10 cellular contexts compared by ENCODE assay signal in the genomic region with DNA sequence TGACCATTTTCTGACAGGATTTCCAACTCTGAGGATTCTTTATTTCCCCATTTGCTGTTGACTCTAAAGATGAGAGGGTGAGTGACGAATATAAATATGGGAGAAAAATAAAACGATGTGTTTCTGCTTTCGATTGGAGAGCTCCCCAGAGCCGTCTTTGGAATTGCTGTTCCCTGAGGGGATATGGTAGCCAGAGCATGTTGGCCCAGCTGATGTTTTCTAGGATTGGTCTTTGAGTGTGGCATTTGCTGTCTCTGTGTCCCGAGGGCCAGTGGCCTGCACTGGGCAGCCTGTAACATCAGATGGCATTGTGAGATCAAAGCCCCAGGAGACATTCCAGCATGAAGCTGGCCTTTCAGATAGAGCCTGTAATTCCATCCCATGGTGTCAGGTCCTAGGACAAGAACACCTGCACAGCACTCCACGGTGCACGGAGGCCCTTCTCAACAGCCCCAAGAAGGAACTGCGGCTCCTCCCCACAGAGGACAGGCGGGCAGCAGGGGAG. TPM values are rescaled to one million over a fixed set of nuclear protein-coding genes. Genes with fewer than 3 reads are reported as not detected.
DNase-seq lines count a peak whose midpoint lies in the region; ATAC-seq and TF ChIP-seq lines count a peak whose summit lies in the region.
"Had no signal": no experiment of that assay in that cellular context is flagged by ENCODE, and none has a peak within 500 bp of the region (broad histone marks: within the 10 kb centered on the region; RNA-seq: fewer than 3 reads in every experiment).

No MANE protein-coding gene starts in this region.

- DNase-seq in activated naive CD8-positive, alpha-beta T cell treated with anti-CD3 and anti-CD28 coated beads for 36 hours = no peak
- no peak for DNase-seq in nephron progenitor cell
- no peak for DNase-seq in COLO829 (ENCODE audit: low spot score)
- no peak for DNase-seq in NCI-H2171 (lab: John Stamatoyannopoulos, UW)
- no peak for DNase-seq in NCI-H748 (lab: John Stamatoyannopoulos, UW; ENCODE audit: unreplicated experiment)
- DNase-seq: NCI-H2081, WERI-Rb-1 had no signal

- no peaks in the 10 kb centered on the region for H3K27me3 Mint-ChIP-seq in activated naive CD8-positive, alpha-beta T cell
- H3K27me3 Mint-ChIP-seq in activated naive CD8-positive, alpha-beta T cell treated with anti-CD3 and anti-CD28 coated beads for 36 hours = no peaks in the 10 kb centered on the region
- H3K27me3 Mint-ChIP-seq in nephron progenitor cell (ENCODE audit: low read depth, poor library complexity) = no peaks in the 10 kb centered on the region

- TF ChIP-seq POLR2A in gastroesophageal sphincter (IDR thresholded peaks at IDR 0.05) = no peak

- peaks cover 29% of the 10 kb centered on the region for H3K4me1 Mint-ChIP-seq in activated naive CD8-positive, alpha-beta T cell (ENCODE audit: low read depth)
- H3K4me1 Mint-ChIP-seq in activated naive CD8-positive, alpha-beta T cell treated with anti-CD3 and anti-CD28 coated beads for 36 hours = peaks cover 19% of the 10 kb centered on the region
- H3K4me1 Mint-ChIP-seq in nephron progenitor cell = peaks cover 22% of the 10 kb centered on the region

- peak overlapping the region in 1 of 2 donors; percentile 39 for H3K4me3 ChIP-seq in gastroesophageal sphincter

- H3K4me1 ChIP-seq in gastroesophageal sphincter = peaks cover 3 to 54% (median 17%) of the 10 kb centered on the region in 3 donors

- TF ChIP-seq EP300 in gastroesophageal sphincter (IDR thresholded peaks at IDR 0.05) = no peak

- ATAC-seq in gastroesophageal sphincter (no peak), GM21723 (IDR thresholded peaks at IDR 0.05; ENCODE audit: unreplicated experiment) (no peak)

- H3K9me3 ChIP-seq in gastroesophageal sphincter = no peaks in the 10 kb centered on the region

- H3K27ac ChIP-seq in gastroesophageal sphincter = peak overlapping the region; percentile 81 to 93 (median 89)

- no peaks in the 10 kb centered on the region for H3K27me3 ChIP-seq in gastroesophageal sphincter

- TF ChIP-seq CTCF in gastroesophageal sphincter (IDR thresholded peaks at IDR 0.05) = no peak
- no peak for TF ChIP-seq CTCF in nephron progenitor cell (IDR thresholded peaks at IDR 0.05)

- no peaks in the 10 kb centered on the region for H3K9me3 Mint-ChIP-seq in activated naive CD8-positive, alpha-beta T cell (ENCODE audit: low read depth)
- H3K9me3 Mint-ChIP-seq in activated naive CD8-positive, alpha-beta T cell treated with anti-CD3 and anti-CD28 coated beads for 36 hours = no peaks in the 10 kb centered on the region
- H3K9me3 Mint-ChIP-seq in nephron progenitor cell = no peaks in the 10 kb centered on the region

- H3K27ac Mint-ChIP-seq in activated naive CD8-positive, alpha-beta T cell = peak overlapping the region; percentile 46
- no peak overlapping the region for H3K27ac Mint-ChIP-seq in activated naive CD8-positive, alpha-beta T cell treated with anti-CD3 and anti-CD28 coated beads for 36 hours
- H3K27ac Mint-ChIP-seq in nephron progenitor cell = peak overlapping the region; percentile 73

- WGBS in gastroesophageal sphincter (ENCODE audit: low coverage in 1 of 2), 2 donors = 20 to 40% methylated on average over 1 to 4 of the region's 9 CpGs

- H3K36me3 Mint-ChIP-seq in activated naive CD8-positive, alpha-beta T cell = no peaks in the 10 kb centered on the region
- H3K36me3 Mint-ChIP-seq in activated naive CD8-positive, alpha-beta T cell treated with anti-CD3 and anti-CD28 coated beads for 36 hours = peaks cover 6% of the 10 kb centered on the region
- peaks cover 18% of the 10 kb centered on the region for H3K36me3 Mint-ChIP-seq in nephron progenitor cell (ENCODE audit: low read depth)

- peaks cover 0 to 12% of the 10 kb centered on the region in 2 donors for H3K36me3 ChIP-seq in gastroesophageal sphincter

- H3K4me3 Mint-ChIP-seq in activated naive CD8-positive, alpha-beta T cell = no peak overlapping the region
- no peak overlapping the region for H3K4me3 Mint-ChIP-seq in activated naive CD8-positive, alpha-beta T cell treated with anti-CD3 and anti-CD28 coated beads for 36 hours
- no peak overlapping the region for H3K4me3 Mint-ChIP-seq in nephron progenitor cell

RNA-seq across cellular contexts. Expression of a gene that starts 26.7 kb away (rescaled TPM):
- 1 to 10 TPM; 8.8 to 9.2 TPM for total RNA-seq in activated naive CD8-positive, alpha-beta T cell treated with anti-CD3 and anti-CD28 coated beads for 36 hours
- 100 to 1,000 TPM; 241 to 418 (median 291) TPM for total RNA-seq in gastroesophageal sphincter

RNA-seq across cellular contexts. Expression of a gene that starts 42.4 kb away (rescaled TPM):
- 10 to 100 TPM; 25.6 to 27.0 TPM for total RNA-seq in activated naive CD8-positive, alpha-beta T cell treated with anti-CD3 and anti-CD28 coated beads for 36 hours
- 10 to 100 TPM in 2 of 4 donors, 1 to 10 TPM in 2; 7.6 to 14.5 (median 10.4) TPM for total RNA-seq in gastroesophageal sphincter

Comparison
In these comparisons a context has a peak if more than half of its experiments do, and no peak if none do; other contexts are left out.
1. RNA of a gene that starts 26.7 kb away (total RNA-seq): 241 to 418 TPM in gastroesophageal sphincter; 8.8 to 9.2 TPM in activated naive CD8-positive, alpha-beta T cell treated with anti-CD3 and anti-CD28 coated beads for 36 hours; every median in the first group is over 10 times any median in the second.